15 cellular contexts compared by ENCODE assay signal in the genomic region with DNA sequence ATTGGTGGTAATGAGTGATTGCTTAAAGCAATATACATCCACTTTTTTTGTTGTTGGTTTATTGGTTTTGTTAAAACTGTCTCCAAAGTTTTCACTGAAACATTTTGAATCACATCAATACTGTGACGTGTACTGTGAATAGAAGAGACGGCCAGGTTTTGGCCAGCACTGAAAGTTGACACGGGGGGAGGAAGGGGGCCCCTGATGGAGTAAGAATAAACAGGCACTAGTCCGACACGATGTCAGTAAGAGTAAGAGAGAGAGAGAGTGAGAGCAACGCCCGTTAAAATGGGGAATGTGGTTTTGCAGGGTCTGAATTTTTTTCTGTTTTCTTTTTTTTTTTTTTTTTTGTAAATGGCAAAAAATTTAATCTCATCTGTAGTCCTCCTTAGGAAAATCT.
"Had no signal": no experiment of that assay in that cellular context is flagged by ENCODE, and none has a peak within 500 bp of the region (broad histone marks: within the 10 kb centered on the region; RNA-seq: fewer than 3 reads in every experiment).

No MANE protein-coding gene starts in this region.

- DNase-seq: activated CD4-positive, CD25-positive, alpha-beta regulatory T cell treated with anti-CD3 and anti-CD28 coated beads, Interleukin-2, amount 50 U/mL, for 72 hours; activated effector memory CD4-positive, alpha-beta T cell treated with anti-CD3 and anti-CD28 coated beads, Interleukin-2, amount 50 U/mL, for 16 hours; activated naive CD8-positive, alpha-beta T cell treated with anti-CD3 and anti-CD28 coated beads, Interleukin-2, amount 10 ng/mL, durations not matched to agents 7 days and 5 days; aorta; dermis blood vessel endothelial cell; endodermal cell; erythroblast; mammary epithelial cell; ovary; stimulated activated CD4-positive, alpha-beta T cell treated with anti-CD3 and anti-CD28 coated beads, Interleukin-2, amount 100 ng/mL, for 48 hours; SW 1271 had no signal

- H3K9me3 Mint-ChIP-seq: activated naive CD8-positive, alpha-beta T cell treated with anti-CD3 and anti-CD28 coated beads, Interleukin-2, amount 10 ng/mL, durations not matched to agents 7 days and 5 days; endodermal cell; neural crest cell; stimulated activated naive CD8-positive, alpha-beta T cell treated with anti-CD3 and anti-CD28 coated beads, Interleukin-15, Interleukin-2, amounts not matched to agents 100 ng/mL and 50 ng/mL, for 24 hours had no signal

- H3K4me1 Mint-ChIP-seq: activated naive CD8-positive, alpha-beta T cell treated with anti-CD3 and anti-CD28 coated beads, Interleukin-2, amount 10 ng/mL, durations not matched to agents 7 days and 5 days; endodermal cell; neural crest cell had no signal

- H3K4me3 Mint-ChIP-seq: activated naive CD8-positive, alpha-beta T cell treated with anti-CD3 and anti-CD28 coated beads, Interleukin-2, amount 10 ng/mL, durations not matched to agents 7 days and 5 days; endodermal cell; neural crest cell; stimulated activated naive CD8-positive, alpha-beta T cell treated with anti-CD3 and anti-CD28 coated beads, Interleukin-15, Interleukin-2, amounts not matched to agents 100 ng/mL and 50 ng/mL, for 24 hours had no signal

- H3K27ac ChIP-seq: cardiac muscle cell, ovary, SJSA1 had no signal

- H3K36me3 ChIP-seq: cardiac muscle cell, ovary had no signal

- H3K9me3 ChIP-seq: ovary, SJSA1 had no signal

- H3K4me1 ChIP-seq: SJSA1 had no signal

- H3K27me3 ChIP-seq: cardiac muscle cell, ovary, SJSA1 had no signal

- H3K4me3 ChIP-seq: cardiac muscle cell, ovary, SJSA1 had no signal

- H3K27ac Mint-ChIP-seq: activated naive CD8-positive, alpha-beta T cell treated with anti-CD3 and anti-CD28 coated beads, Interleukin-2, amount 10 ng/mL, durations not matched to agents 7 days and 5 days; endodermal cell had no signal

- H3K27me3 Mint-ChIP-seq: activated naive CD8-positive, alpha-beta T cell treated with anti-CD3 and anti-CD28 coated beads, Interleukin-2, amount 10 ng/mL, durations not matched to agents 7 days and 5 days; stimulated activated naive CD8-positive, alpha-beta T cell treated with anti-CD3 and anti-CD28 coated beads, Interleukin-15, Interleukin-2, amounts not matched to agents 100 ng/mL and 50 ng/mL, for 24 hours had no signal
